1 cellular context compared by ENCODE assay signal in genomic region chr22:41596776-41597634, GRCh38.
TF ChIP-seq lines count a peak whose summit lies in the region.

No MANE protein-coding gene starts in this region.

TF ChIP-seq in H1, 55 proteins besides CTCF, POLR2A, EP300 and RAD21:
- TF ChIP-seq SIX5 (IDR thresholded peaks at IDR 0.05; ENCODE audit: low read depth, low read length): no peak
- TF ChIP-seq BACH1 (IDR thresholded peaks at IDR 0.05; ENCODE audit: low read length): no peak
- TF ChIP-seq CHD2 (IDR thresholded peaks at IDR 0.05; ENCODE audit: low read length): no peak
- TF ChIP-seq JUND (IDR thresholded peaks at IDR 0.05; ENCODE audit: low read length): 0 out of 2 replicates have a peak, but pooled peaks have one; percentile 23
- peak; percentile 51; the same call in 1 of the 2 replicates for TF ChIP-seq YY1 (IDR thresholded peaks at IDR 0.05; ENCODE audit: low read depth, low read length)
- TF ChIP-seq GABPA (IDR thresholded peaks at IDR 0.05; ENCODE audit: borderline replicate concordance, insufficient read depth, low read length): peak; percentile 67; the same call in 1 of the 2 replicates
- peak; percentile 52; the same call in 1 of the 2 replicates for TF ChIP-seq POLR2AphosphoS5 (IDR thresholded peaks at IDR 0.05; ENCODE audit: low read depth, low read length)
- no peak for TF ChIP-seq KDM1A (IDR thresholded peaks at IDR 0.05; ENCODE audit: borderline replicate concordance, low read length)
- no peak for TF ChIP-seq SUZ12 (IDR thresholded peaks at IDR 0.05; ENCODE audit: low read length)
- 0 out of 2 replicates have a peak, but pooled peaks have one; percentile 41 for TF ChIP-seq MAX (IDR thresholded peaks at IDR 0.05)
- TF ChIP-seq TEAD4 (IDR thresholded peaks at IDR 0.05; ENCODE audit: low read depth, low read length): peak; percentile 42; the same call in 1 of the 2 replicates
- no peak for TF ChIP-seq NANOG (IDR thresholded peaks at IDR 0.05; ENCODE audit: insufficient read depth, low read depth, low read length, poor library complexity, severe bottlenecking)
- TF ChIP-seq BRCA1 (IDR thresholded peaks at IDR 0.05; ENCODE audit: low read depth, low read length): no peak
- TF ChIP-seq CREB1 (IDR thresholded peaks at IDR 0.05): peak; percentile 61; the same call in 1 of the 2 replicates
- no peak for TF ChIP-seq MAFK (IDR thresholded peaks at IDR 0.05; ENCODE audit: low read depth, low read length)
- TF ChIP-seq CEBPB (IDR thresholded peaks at IDR 0.05; ENCODE audit: low read depth, low read length): no peak
